In the genomic region with DNA sequence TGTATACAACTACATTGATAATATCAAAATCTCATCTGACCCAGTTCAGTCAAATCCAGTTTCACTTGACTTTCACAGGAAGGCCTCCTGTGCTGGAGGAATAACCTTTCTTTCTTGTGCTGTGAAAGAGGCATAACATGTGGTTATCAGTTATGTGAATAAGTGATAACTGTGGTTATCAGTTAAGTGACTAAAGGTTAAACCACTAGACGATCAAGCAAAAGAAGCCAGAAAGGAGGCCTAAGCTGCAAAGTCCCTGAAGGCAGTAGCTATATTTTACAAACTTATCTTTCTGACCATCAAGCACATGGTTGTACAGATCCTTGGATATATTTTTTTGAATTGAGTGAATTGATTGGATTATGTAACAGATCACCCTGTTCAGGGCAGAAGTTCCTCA, we compare ENCODE assay signal across 30 cellular contexts.
"Had no signal": no experiment of that assay in that cellular context is flagged by ENCODE, and none has a peak within 500 bp of the region (broad histone marks: within the 10 kb centered on the region; RNA-seq: fewer than 3 reads in every experiment).

No MANE protein-coding gene starts in this region.

- H3K9me3 Mint-ChIP-seq: activated T-cell treated with anti-CD3 and anti-CD28 coated beads, Interleukin-2, amount 50 U/mL, for 4 hours; effector memory CD8-positive, alpha-beta T cell; T-helper 2 cell treated with Interferon-gamma antibody and Interleukin-4, amounts not matched to agents 5 μg/mL and 100 μg/mL, for 36 hours had no signal

- H3K4me1 Mint-ChIP-seq: activated B cell treated with CpG ODN at 0.5 μM for 24 hours; activated T-helper 17 cell treated with anti-CD3 and anti-CD28 coated beads, Interleukin-2, amount 50 U/mL, for 72 hours; T-helper 17 cell had no signal

- H3K27ac ChIP-seq: brain microvascular endothelial cell, epithelial cell of prostate, esophagus squamous epithelium, gastroesophageal sphincter, heart right ventricle, WERI-Rb-1 had no signal

- H3K36me3 Mint-ChIP-seq: activated naive CD8-positive, alpha-beta T cell had no signal

- H3K27me3 ChIP-seq: brain microvascular endothelial cell, esophagus squamous epithelium, gastroesophageal sphincter, heart right ventricle had no signal

- DNase-seq: activated B cell treated with CpG ODN at 0.5 μM for 24 hours; activated CD4-positive, alpha-beta T cell treated with anti-CD3 and anti-CD28 coated beads for 48 hours; activated CD4-positive, alpha-beta T cell treated with anti-CD3 and anti-CD28 coated beads, Interleukin-2, amount 50 U/mL, for 1 hour; activated CD4-positive, alpha-beta T cell treated with anti-CD3 and anti-CD28 coated beads, Interleukin-2, amount 50 U/mL, for 48 hours; activated CD8-positive, alpha-beta memory T cell treated with anti-CD3 and anti-CD28 coated beads for 24 hours; activated CD8-positive, alpha-beta T cell treated with anti-CD3 and anti-CD28 coated beads for 36 hours; activated effector memory CD4-positive, alpha-beta T cell treated with Interleukin-2 at 50 U/mL for 16 hours; activated gamma-delta T cell treated with Interleukin-2 at 50 U/mL for 16 hours; activated naive CD4-positive, alpha-beta T cell treated with anti-CD3 and anti-CD28 coated beads, Interleukin-2, amount 50 U/mL, for 16 hours; activated naive CD4-positive, alpha-beta T cell treated with Interleukin-2 at 50 U/mL for 16 hours; activated T-cell treated with anti-CD3 and anti-CD28 coated beads, Interleukin-2, amount 50 U/mL, for 4 hours; amniotic stem cell; brain microvascular endothelial cell; caudate nucleus; cortex of kidney; dermis blood vessel endothelial cell; effector CD4-positive, alpha-beta T cell; effector memory CD8-positive, alpha-beta T cell; esophagus squamous epithelium; foreskin melanocyte; heart right ventricle; T-helper 17 cell; T1000; WERI-Rb-1 had no signal

- H3K4me3 Mint-ChIP-seq: activated B cell treated with CpG ODN at 0.5 μM for 24 hours; activated CD8-positive, alpha-beta T cell treated with anti-CD3 and anti-CD28 coated beads for 36 hours; activated naive CD8-positive, alpha-beta T cell; activated T-cell treated with anti-CD3 and anti-CD28 coated beads, Interleukin-2, amount 50 U/mL, for 4 hours; activated T-helper 17 cell treated with anti-CD3 and anti-CD28 coated beads, Interleukin-2, amount 50 U/mL, for 72 hours; effector memory CD8-positive, alpha-beta T cell; T-helper 17 cell; T-helper 2 cell treated with Interferon-gamma antibody and Interleukin-4, amounts not matched to agents 5 μg/mL and 100 μg/mL, for 36 hours had no signal

- ATAC-seq: activated CD4-positive, CD25-positive, alpha-beta regulatory T cell treated with anti-CD3 and anti-CD28 coated beads, Interleukin-2, amount 50 U/mL, for 24 hours; activated CD8-positive, alpha-beta T cell treated with anti-CD3 and anti-CD28 coated beads for 36 hours; activated T-cell treated with anti-CD3 and anti-CD28 coated beads, Interleukin-2, amount 50 U/mL, for 4 hours; activated T-helper 17 cell treated with anti-CD3 and anti-CD28 coated beads, Interleukin-2, amount 50 U/mL, for 72 hours; effector memory CD8-positive, alpha-beta T cell; gastroesophageal sphincter; heart right ventricle; T-helper 17 cell had no signal

- H3K36me3 ChIP-seq: brain microvascular endothelial cell, esophagus squamous epithelium, gastroesophageal sphincter, heart right ventricle, WERI-Rb-1 had no signal

- H3K27ac Mint-ChIP-seq: activated B cell treated with CpG ODN at 0.5 μM for 24 hours; activated CD8-positive, alpha-beta T cell treated with anti-CD3 and anti-CD28 coated beads for 36 hours; activated naive CD8-positive, alpha-beta T cell; activated T-helper 17 cell treated with anti-CD3 and anti-CD28 coated beads, Interleukin-2, amount 50 U/mL, for 72 hours; effector memory CD8-positive, alpha-beta T cell; T-helper 17 cell; T-helper 2 cell treated with Interferon-gamma antibody and Interleukin-4, amounts not matched to agents 5 μg/mL and 100 μg/mL, for 36 hours had no signal

- H3K4me1 ChIP-seq: esophagus squamous epithelium, gastroesophageal sphincter, heart right ventricle had no signal

- H3K27me3 Mint-ChIP-seq: activated B cell treated with CpG ODN at 0.5 μM for 24 hours; activated CD8-positive, alpha-beta T cell treated with anti-CD3 and anti-CD28 coated beads for 36 hours; activated naive CD8-positive, alpha-beta T cell; effector memory CD8-positive, alpha-beta T cell; T-helper 17 cell had no signal

- H3K4me3 ChIP-seq: esophagus squamous epithelium, gastroesophageal sphincter, heart right ventricle had no signal

- H3K9me3 ChIP-seq: esophagus squamous epithelium, gastroesophageal sphincter, heart right ventricle had no signal
